Comparison of ENCODE assay signal across 1 cellular context in the genomic region with DNA sequence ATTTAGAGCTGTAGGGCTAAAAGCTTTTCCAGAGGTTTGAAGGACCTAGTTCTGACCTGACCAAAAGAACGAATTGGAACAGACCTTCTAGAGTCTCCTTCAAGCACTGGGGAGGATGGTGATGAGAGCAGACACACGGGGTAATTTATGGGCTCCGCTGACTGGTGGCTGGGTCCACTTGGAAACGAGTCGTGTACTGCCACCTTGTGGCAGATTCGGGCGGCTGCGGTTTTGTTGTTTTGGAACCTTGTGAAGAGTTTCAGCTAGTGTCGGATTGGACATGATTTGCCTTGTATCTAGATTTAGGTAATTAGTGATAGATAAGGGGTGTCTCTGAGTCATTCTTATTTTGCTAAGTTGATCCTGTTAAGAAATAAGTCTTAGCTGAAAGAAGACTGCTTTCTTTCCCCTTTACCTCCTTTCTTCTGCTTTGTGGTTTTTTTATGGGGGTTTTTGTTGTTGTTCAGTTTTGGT.
TF ChIP-seq lines count a peak whose summit lies in the region.

No MANE protein-coding gene starts in this region.

TF ChIP-seq in HEK293, 187 proteins besides CTCF, POLR2A, EP300 and RAD21 (continued from another document):
- TF ChIP-seq ZNF138 (tag by site-specific recombination; IDR thresholded peaks at IDR 0.05; ENCODE audit: borderline replicate concordance) (no peak), ZNF133 (tag by site-specific recombination; IDR thresholded peaks at IDR 0.05) (no peak), GLI2 (tag by site-specific recombination; IDR thresholded peaks at IDR 0.05; ENCODE audit: borderline replicate concordance, low read depth) (no peak), KLF9 (tag by site-specific recombination; IDR thresholded peaks at IDR 0.05; ENCODE audit: low read depth) (no peak), KLF1 (tag by site-specific recombination; IDR thresholded peaks at IDR 0.05) (no peak), ZIC2 (tag by site-specific recombination; IDR thresholded peaks at IDR 0.05) (no peak), ZNF302 (tag by site-specific recombination; IDR thresholded peaks at IDR 0.05; ENCODE audit: low read depth) (no peak), ZNF830 (tag by site-specific recombination; IDR thresholded peaks at IDR 0.05; ENCODE audit: low read depth) (no peak), ZNF175 (tag by site-specific recombination; IDR thresholded peaks at IDR 0.05) (no peak), KLF7 (tag by site-specific recombination; IDR thresholded peaks at IDR 0.05; ENCODE audit: borderline replicate concordance) (no peak), ZNF843 (tag by site-specific recombination; IDR thresholded peaks at IDR 0.05) (no peak; the same call in 1 of the 2 replicates), MEIS1 (CRISPR knock-in tag; IDR thresholded peaks at IDR 0.05; ENCODE audit: borderline replicate concordance) (peak; percentile 94), YY1 (tag by site-specific recombination; IDR thresholded peaks at IDR 0.05) (no peak), ZNF10 (tag by site-specific recombination; IDR thresholded peaks at IDR 0.05) (no peak), ZNF146 (tag by site-specific recombination; IDR thresholded peaks at IDR 0.05) (no peak), ZNF214 (tag by site-specific recombination; IDR thresholded peaks at IDR 0.05; ENCODE audit: borderline replicate concordance) (no peak), ZNF248 (tag by site-specific recombination; IDR thresholded peaks at IDR 0.05) (no peak), ZNF140 (tag by site-specific recombination; IDR thresholded peaks at IDR 0.05) (no peak), ZNF324 (tag by site-specific recombination; IDR thresholded peaks at IDR 0.05) (no peak), ZBTB7A (tag by site-specific recombination; IDR thresholded peaks at IDR 0.05; ENCODE audit: low read depth) (no peak), MZF1 (tag by site-specific recombination; IDR thresholded peaks at IDR 0.05; ENCODE audit: borderline replicate concordance) (no peak), ZNF184 (tag by site-specific recombination; IDR thresholded peaks at IDR 0.05) (no peak), ZNF555 (tag by site-specific recombination; conservative IDR thresholded peaks at IDR 0.05) (no peak), ZNF274 (IDR thresholded peaks at IDR 0.05; ENCODE audit: low read length) (no peak), ZNF274 (tag by site-specific recombination; IDR thresholded peaks at IDR 0.05; ENCODE audit: borderline replicate concordance) (no peak), OSR2 (tag by site-specific recombination; IDR thresholded peaks at IDR 0.05) (no peak), ZNF747 (tag by site-specific recombination; IDR thresholded peaks at IDR 0.05) (no peak), ZNF404 (tag by site-specific recombination; IDR thresholded peaks at IDR 0.05) (no peak), ZNF423 (tag by site-specific recombination; IDR thresholded peaks at IDR 0.05) (no peak), ZFP37 (tag by site-specific recombination; IDR thresholded peaks at IDR 0.05) (no peak), ZNF514 (tag by site-specific recombination; IDR thresholded peaks at IDR 0.05) (no peak), ZNF23 (tag by site-specific recombination; IDR thresholded peaks at IDR 0.05; ENCODE audit: borderline replicate concordance) (no peak), ZNF768 (tag by site-specific recombination; IDR thresholded peaks at IDR 0.05) (no peak), ZBTB20 (tag by site-specific recombination; IDR thresholded peaks at IDR 0.05) (no peak), SCRT1 (tag by site-specific recombination; IDR thresholded peaks at IDR 0.05; ENCODE audit: borderline replicate concordance) (no peak), HOXA7 (CRISPR knock-in tag; IDR thresholded peaks at IDR 0.05; ENCODE audit: borderline replicate concordance) (no peak), ZNF37A (tag by site-specific recombination; IDR thresholded peaks at IDR 0.05) (no peak), ZNF792 (tag by site-specific recombination; IDR thresholded peaks at IDR 0.05) (no peak), ZNF350 (tag by site-specific recombination; IDR thresholded peaks at IDR 0.05) (no peak), ZBTB21 (tag by site-specific recombination; IDR thresholded peaks at IDR 0.05) (no peak), ZNF791 (tag by site-specific recombination; IDR thresholded peaks at IDR 0.05) (no peak), ZNF221 (tag by site-specific recombination; IDR thresholded peaks at IDR 0.05; ENCODE audit: borderline replicate concordance) (no peak), ZNF670 (tag by site-specific recombination; IDR thresholded peaks at IDR 0.05; ENCODE audit: low read depth) (no peak)
- TF ChIP-seq, protein P1, sequence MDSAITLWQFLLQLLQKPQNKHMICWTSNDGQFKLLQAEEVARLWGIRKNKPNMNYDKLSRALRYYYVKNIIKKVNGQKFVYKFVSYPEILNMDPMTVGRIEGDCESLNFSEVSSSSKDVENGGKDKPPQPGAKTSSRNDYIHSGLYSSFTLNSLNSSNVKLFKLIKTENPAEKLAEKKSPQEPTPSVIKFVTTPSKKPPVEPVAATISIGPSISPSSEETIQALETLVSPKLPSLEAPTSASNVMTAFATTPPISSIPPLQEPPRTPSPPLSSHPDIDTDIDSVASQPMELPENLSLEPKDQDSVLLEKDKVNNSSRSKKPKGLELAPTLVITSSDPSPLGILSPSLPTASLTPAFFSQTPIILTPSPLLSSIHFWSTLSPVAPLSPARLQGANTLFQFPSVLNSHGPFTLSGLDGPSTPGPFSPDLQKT (IDR thresholded peaks at IDR 0.05; ENCODE audit: borderline replicate concordance, low read depth, low read length): no peak
- TF ChIP-seq, protein P2, sequence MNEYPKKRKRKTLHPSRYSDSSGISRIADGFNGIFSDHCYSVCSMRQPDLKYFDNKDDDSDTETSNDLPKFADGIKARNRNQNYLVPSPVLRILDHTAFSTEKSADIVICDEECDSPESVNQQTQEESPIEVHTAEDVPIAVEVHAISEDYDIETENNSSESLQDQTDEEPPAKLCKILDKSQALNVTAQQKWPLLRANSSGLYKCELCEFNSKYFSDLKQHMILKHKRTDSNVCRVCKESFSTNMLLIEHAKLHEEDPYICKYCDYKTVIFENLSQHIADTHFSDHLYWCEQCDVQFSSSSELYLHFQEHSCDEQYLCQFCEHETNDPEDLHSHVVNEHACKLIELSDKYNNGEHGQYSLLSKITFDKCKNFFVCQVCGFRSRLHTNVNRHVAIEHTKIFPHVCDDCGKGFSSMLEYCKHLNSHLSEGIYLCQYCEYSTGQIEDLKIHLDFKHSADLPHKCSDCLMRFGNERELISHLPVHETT (tag by site-specific recombination; IDR thresholded peaks at IDR 0.05): 0 out of 2 replicates have a peak, but pooled peaks have one; percentile 17
- TF ChIP-seq, protein P3, sequence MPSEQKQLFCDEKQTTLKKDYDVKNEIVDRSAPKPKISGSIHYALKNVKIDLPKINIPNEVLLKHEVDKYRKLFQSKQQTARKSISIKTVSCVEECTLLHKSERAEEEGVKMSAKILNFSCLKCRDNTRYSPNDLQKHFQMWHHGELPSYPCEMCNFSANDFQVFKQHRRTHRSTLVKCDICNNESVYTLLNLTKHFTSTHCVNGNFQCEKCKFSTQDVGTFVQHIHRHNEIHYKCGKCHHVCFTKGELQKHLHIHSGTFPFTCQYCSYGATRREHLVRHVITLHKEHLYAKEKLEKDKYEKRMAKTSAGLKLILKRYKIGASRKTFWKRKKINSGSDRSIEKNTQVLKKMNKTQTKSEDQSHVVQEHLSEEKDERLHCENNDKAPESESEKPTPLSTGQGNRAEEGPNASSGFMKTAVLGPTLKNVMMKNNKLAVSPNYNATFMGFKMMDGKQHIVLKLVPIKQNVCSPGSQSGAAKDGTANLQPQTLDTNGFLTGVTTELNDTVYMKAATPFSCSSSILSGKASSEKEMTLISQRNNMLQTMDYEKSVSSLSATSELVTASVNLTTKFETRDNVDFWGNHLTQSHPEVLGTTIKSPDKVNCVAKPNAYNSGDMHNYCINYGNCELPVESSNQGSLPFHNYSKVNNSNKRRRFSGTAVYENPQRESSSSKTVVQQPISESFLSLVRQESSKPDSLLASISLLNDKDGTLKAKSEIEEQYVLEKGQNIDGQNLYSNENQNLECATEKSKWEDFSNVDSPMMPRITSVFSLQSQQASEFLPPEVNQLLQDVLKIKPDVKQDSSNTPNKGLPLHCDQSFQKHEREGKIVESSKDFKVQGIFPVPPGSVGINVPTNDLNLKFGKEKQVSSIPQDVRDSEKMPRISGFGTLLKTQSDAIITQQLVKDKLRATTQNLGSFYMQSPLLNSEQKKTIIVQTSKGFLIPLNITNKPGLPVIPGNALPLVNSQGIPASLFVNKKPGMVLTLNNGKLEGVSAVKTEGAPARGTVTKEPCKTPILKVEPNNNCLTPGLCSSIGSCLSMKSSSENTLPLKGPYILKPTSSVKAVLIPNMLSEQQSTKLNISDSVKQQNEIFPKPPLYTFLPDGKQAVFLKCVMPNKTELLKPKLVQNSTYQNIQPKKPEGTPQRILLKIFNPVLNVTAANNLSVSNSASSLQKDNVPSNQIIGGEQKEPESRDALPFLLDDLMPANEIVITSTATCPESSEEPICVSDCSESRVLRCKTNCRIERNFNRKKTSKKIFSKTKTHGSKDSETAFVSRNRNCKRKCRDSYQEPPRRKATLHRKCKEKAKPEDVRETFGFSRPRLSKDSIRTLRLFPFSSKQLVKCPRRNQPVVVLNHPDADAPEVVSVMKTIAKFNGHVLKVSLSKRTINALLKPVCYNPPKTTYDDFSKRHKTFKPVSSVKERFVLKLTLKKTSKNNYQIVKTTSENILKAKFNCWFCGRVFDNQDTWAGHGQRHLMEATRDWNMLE (tag by site-specific recombination; conservative IDR thresholded peaks at IDR 0.05; ENCODE audit: low read depth): no peak
- TF ChIP-seq, protein P4, sequence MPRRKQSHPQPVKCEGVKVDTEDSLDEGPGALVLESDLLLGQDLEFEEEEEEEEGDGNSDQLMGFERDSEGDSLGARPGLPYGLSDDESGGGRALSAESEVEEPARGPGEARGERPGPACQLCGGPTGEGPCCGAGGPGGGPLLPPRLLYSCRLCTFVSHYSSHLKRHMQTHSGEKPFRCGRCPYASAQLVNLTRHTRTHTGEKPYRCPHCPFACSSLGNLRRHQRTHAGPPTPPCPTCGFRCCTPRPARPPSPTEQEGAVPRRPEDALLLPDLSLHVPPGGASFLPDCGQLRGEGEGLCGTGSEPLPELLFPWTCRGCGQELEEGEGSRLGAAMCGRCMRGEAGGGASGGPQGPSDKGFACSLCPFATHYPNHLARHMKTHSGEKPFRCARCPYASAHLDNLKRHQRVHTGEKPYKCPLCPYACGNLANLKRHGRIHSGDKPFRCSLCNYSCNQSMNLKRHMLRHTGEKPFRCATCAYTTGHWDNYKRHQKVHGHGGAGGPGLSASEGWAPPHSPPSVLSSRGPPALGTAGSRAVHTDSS (tag by site-specific recombination; IDR thresholded peaks at IDR 0.05): peak; percentile 81
- TF ChIP-seq, protein P5, sequence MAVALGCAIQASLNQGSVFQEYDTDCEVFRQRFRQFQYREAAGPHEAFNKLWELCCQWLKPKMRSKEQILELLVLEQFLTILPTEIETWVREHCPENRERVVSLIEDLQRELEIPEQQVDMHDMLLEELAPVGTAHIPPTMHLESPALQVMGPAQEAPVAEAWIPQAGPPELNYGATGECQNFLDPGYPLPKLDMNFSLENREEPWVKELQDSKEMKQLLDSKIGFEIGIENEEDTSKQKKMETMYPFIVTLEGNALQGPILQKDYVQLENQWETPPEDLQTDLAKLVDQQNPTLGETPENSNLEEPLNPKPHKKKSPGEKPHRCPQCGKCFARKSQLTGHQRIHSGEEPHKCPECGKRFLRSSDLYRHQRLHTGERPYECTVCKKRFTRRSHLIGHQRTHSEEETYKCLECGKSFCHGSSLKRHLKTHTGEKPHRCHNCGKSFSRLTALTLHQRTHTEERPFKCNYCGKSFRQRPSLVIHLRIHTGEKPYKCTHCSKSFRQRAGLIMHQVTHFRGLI (tag by site-specific recombination; IDR thresholded peaks at IDR 0.05): no peak
- TF ChIP-seq, protein P6, sequence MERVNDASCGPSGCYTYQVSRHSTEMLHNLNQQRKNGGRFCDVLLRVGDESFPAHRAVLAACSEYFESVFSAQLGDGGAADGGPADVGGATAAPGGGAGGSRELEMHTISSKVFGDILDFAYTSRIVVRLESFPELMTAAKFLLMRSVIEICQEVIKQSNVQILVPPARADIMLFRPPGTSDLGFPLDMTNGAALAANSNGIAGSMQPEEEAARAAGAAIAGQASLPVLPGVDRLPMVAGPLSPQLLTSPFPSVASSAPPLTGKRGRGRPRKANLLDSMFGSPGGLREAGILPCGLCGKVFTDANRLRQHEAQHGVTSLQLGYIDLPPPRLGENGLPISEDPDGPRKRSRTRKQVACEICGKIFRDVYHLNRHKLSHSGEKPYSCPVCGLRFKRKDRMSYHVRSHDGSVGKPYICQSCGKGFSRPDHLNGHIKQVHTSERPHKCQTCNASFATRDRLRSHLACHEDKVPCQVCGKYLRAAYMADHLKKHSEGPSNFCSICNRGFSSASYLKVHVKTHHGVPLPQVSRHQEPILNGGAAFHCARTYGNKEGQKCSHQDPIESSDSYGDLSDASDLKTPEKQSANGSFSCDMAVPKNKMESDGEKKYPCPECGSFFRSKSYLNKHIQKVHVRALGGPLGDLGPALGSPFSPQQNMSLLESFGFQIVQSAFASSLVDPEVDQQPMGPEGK (tag by site-specific recombination; IDR thresholded peaks at IDR 0.05): peak; percentile 32; the same call in 1 of the 2 replicates
- TF ChIP-seq, protein P7, sequence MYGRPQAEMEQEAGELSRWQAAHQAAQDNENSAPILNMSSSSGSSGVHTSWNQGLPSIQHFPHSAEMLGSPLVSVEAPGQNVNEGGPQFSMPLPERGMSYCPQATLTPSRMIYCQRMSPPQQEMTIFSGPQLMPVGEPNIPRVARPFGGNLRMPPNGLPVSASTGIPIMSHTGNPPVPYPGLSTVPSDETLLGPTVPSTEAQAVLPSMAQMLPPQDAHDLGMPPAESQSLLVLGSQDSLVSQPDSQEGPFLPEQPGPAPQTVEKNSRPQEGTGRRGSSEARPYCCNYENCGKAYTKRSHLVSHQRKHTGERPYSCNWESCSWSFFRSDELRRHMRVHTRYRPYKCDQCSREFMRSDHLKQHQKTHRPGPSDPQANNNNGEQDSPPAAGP (tag by site-specific recombination; IDR thresholded peaks at IDR 0.05): peak; percentile 46; the same call in 1 of the 2 replicates
TF ChIP-seq in HEK293: peak in this region for 22.
